27 cellular contexts compared by ENCODE assay signal in the genomic region with DNA sequence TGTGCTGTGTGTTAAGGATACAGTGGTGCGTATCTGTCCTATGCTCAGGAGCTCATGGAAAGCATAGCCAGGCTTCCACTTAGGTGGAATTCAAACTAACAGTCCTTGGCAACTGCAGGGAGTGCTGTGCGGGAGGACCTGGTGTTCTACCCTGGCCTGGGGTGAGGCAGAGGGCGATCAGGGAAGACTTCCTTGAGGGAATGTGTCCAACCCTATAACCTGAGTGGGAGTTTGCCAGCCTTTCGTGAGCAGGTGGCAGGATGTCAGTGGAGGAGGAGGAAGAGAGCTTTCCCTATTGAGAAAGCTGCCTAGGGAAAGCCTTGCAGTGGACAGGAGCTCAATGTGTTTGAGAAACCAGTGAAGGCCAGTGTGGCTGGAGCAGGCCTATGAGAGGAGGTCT.
"Had no signal": no experiment of that assay in that cellular context is flagged by ENCODE, and none has a peak within 500 bp of the region (broad histone marks: within the 10 kb centered on the region; RNA-seq: fewer than 3 reads in every experiment).

No MANE protein-coding gene starts in this region.

- H3K27ac ChIP-seq: brain microvascular endothelial cell, cardiac muscle cell, Peyer's patch, RWPE1 had no signal

- H3K4me3 Mint-ChIP-seq: activated CD4-positive, alpha-beta memory T cell treated with anti-CD3 and anti-CD28 coated beads, Interleukin-2, amount 10 ng/mL, durations not matched to agents 7 days and 5 days; activated CD4-positive, alpha-beta T cell treated with anti-CD3 and anti-CD28 coated beads, Interleukin-2, amount 10 ng/mL, durations not matched to agents 7 days and 5 days; activated naive CD4-positive, alpha-beta T cell treated with anti-CD3 and anti-CD28 coated beads for 36 hours; activated naive CD8-positive, alpha-beta T cell; activated T-helper 17 cell treated with anti-CD3 and anti-CD28 coated beads, Interleukin-2, amount 50 U/mL, for 72 hours; T-helper 1 cell treated with Interleukin-12 subunit alpha and Interleukin-12 subunit beta and Interleukin-4 antibody, amounts not matched to agents 30 μg/mL and 1 μg/mL, for 36 hours had no signal

- H3K9me3 ChIP-seq: Peyer's patch had no signal

- H3K27ac Mint-ChIP-seq: activated CD4-positive, alpha-beta memory T cell treated with anti-CD3 and anti-CD28 coated beads, Interleukin-2, amount 10 ng/mL, durations not matched to agents 7 days and 5 days; activated CD4-positive, alpha-beta T cell treated with anti-CD3 and anti-CD28 coated beads, Interleukin-2, amount 10 ng/mL, durations not matched to agents 7 days and 5 days; activated naive CD4-positive, alpha-beta T cell treated with anti-CD3 and anti-CD28 coated beads for 36 hours; activated naive CD8-positive, alpha-beta T cell; activated T-helper 17 cell treated with anti-CD3 and anti-CD28 coated beads, Interleukin-2, amount 50 U/mL, for 72 hours; T-helper 1 cell treated with Interleukin-12 subunit alpha and Interleukin-12 subunit beta and Interleukin-4 antibody, amounts not matched to agents 30 μg/mL and 1 μg/mL, for 36 hours had no signal

- H3K4me1 ChIP-seq: Peyer's patch had no signal

- H3K36me3 Mint-ChIP-seq: activated naive CD8-positive, alpha-beta T cell had no signal

- DNase-seq: activated CD4-positive, alpha-beta memory T cell treated with anti-CD3 and anti-CD28 coated beads, Interleukin-2, amount 10 ng/mL, durations not matched to agents 7 days and 5 days; activated CD4-positive, alpha-beta T cell treated with anti-CD3 and anti-CD28 coated beads, Interleukin-2, amount 10 ng/mL, durations not matched to agents 7 days and 5 days; activated CD4-positive, CD25-positive, alpha-beta regulatory T cell; activated gamma-delta T cell; activated naive CD4-positive, alpha-beta T cell treated with anti-CD3 and anti-CD28 coated beads for 36 hours; activated T-cell treated with anti-CD3 and anti-CD28 coated beads for 4 hours; activated T-cell treated with anti-CD3 and anti-CD28 coated beads, Interleukin-2, amount 50 U/mL, for 48 hours; brain microvascular endothelial cell; IMR-90; KBM-7; NCI-H1092; NCI-H1417; NCI-H1694; NCI-H2029; NCI-H2107; NCI-H2171 treated with DMSO at 0.1 percent for 48 hours; NCI-H345; NCI-H510A; NCI-H69; NK-92 treated with Interleukin-12 subunit alpha and Interleukin-12 subunit beta, amount 100 ng/mL, for 24 hours; Peyer's patch; SHP77 treated with DMSO at 0.1 percent for 48 hours had no signal

- ATAC-seq: activated T-helper 17 cell treated with anti-CD3 and anti-CD28 coated beads, Interleukin-2, amount 50 U/mL, for 72 hours had no signal

- H3K4me3 ChIP-seq: cardiac muscle cell, Peyer's patch had no signal

- H3K9me3 Mint-ChIP-seq: activated CD4-positive, alpha-beta memory T cell treated with anti-CD3 and anti-CD28 coated beads, Interleukin-2, amount 10 ng/mL, durations not matched to agents 7 days and 5 days; activated CD4-positive, alpha-beta T cell treated with anti-CD3 and anti-CD28 coated beads, Interleukin-2, amount 10 ng/mL, durations not matched to agents 7 days and 5 days; activated naive CD4-positive, alpha-beta T cell treated with anti-CD3 and anti-CD28 coated beads for 36 hours; activated T-helper 17 cell treated with anti-CD3 and anti-CD28 coated beads, Interleukin-2, amount 50 U/mL, for 72 hours had no signal

- H3K27me3 Mint-ChIP-seq: activated CD4-positive, alpha-beta memory T cell treated with anti-CD3 and anti-CD28 coated beads, Interleukin-2, amount 10 ng/mL, durations not matched to agents 7 days and 5 days; activated CD4-positive, alpha-beta T cell treated with anti-CD3 and anti-CD28 coated beads, Interleukin-2, amount 10 ng/mL, durations not matched to agents 7 days and 5 days; activated naive CD8-positive, alpha-beta T cell had no signal

- H3K27me3 ChIP-seq: brain microvascular endothelial cell, Peyer's patch had no signal

- H3K4me1 Mint-ChIP-seq: activated CD4-positive, alpha-beta memory T cell treated with anti-CD3 and anti-CD28 coated beads, Interleukin-2, amount 10 ng/mL, durations not matched to agents 7 days and 5 days; activated CD4-positive, alpha-beta T cell treated with anti-CD3 and anti-CD28 coated beads, Interleukin-2, amount 10 ng/mL, durations not matched to agents 7 days and 5 days; activated T-helper 17 cell treated with anti-CD3 and anti-CD28 coated beads, Interleukin-2, amount 50 U/mL, for 72 hours had no signal

- H3K36me3 ChIP-seq: brain microvascular endothelial cell, cardiac muscle cell, Peyer's patch had no signal
